Comparison of ENCODE assay signal across 1 cellular context in the genomic region with DNA sequence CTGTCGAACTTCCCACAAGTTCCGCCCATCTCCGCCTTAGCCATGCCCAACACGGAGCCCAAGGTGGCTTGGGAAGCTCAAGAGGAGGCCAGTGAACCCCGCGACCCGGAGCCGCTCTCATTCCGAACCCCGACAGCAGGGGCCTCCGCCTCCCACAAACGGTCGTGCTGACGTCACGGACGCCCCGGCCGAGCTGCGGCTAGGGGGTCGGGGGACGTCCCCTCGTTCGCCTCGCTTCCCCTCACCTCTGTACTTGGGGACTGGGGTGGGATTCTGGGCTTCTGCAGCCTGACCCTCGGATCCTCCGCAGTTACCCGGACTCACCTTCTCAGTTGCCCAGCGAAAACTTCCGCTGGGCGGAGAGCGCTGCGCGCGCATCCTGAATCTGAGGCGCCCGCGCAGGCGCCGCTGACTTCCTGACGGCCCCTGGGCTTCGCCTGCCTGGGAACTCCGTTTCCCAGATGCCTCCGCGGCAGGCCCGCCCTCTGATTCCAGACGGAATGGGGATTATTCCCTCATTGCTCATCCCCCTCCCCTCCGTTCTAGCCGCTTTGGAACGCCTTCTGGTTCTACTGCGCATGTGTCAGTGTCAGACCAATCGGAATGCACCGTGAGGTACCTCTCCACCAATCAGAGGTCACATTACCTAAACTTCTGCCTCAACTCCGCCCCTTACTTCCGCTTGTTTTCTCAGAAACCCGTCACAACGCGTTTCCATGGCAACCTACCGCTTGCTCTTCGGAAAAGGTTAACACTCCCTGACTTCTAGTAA.
TF ChIP-seq lines count a peak whose summit lies in the region.

TSS of gene VRK3 (minus strand) at position 351 of the 772 bp plus-strand sequence. CDS start 9,210 bp downstream, outside the sequence.

TF ChIP-seq in HepG2, 621 proteins besides CTCF, POLR2A, EP300 and RAD21 (continued from another document and continues in another):
- TF ChIP-seq ARID3A (IDR thresholded peaks at IDR 0.05; ENCODE audit: low read depth, low read length) (peak; percentile 49; the same call in 1 of the 2 replicates), SMARCC2 (IDR thresholded peaks at IDR 0.05) (no peak), ZNF792 (CRISPR knock-in tag; IDR thresholded peaks at IDR 0.05) (no peak), PITX1 (CRISPR knock-in tag; IDR thresholded peaks at IDR 0.05) (0 out of 2 replicates have a peak, but pooled peaks have one; percentile 44), HHEX (CRISPR knock-in tag; IDR thresholded peaks at IDR 0.05) (no peak), SP5 (CRISPR knock-in tag; IDR thresholded peaks at IDR 0.05; ENCODE audit: borderline replicate concordance, low read depth) (peak; percentile 55; the same call in 1 of the 2 replicates), ZNF121 (CRISPR knock-in tag; IDR thresholded peaks at IDR 0.05) (no peak), HMGA1 (CRISPR knock-in tag; conservative IDR thresholded peaks at IDR 0.05) (no peak), ARHGAP35 (CRISPR knock-in tag; IDR thresholded peaks at IDR 0.05; ENCODE audit: borderline replicate concordance) (no peak; the same call in 1 of the 2 replicates), ZNF782 (CRISPR knock-in tag; IDR thresholded peaks at IDR 0.05; ENCODE audit: borderline replicate concordance) (no peak), ZNF460 (CRISPR knock-in tag; IDR thresholded peaks at IDR 0.05; ENCODE audit: borderline replicate concordance) (no peak), ZNF552 (CRISPR knock-in tag; IDR thresholded peaks at IDR 0.05; ENCODE audit: borderline replicate concordance) (peak; percentile 53; the same call in 1 of the 2 replicates), ZNF513 (CRISPR knock-in tag; conservative IDR thresholded peaks at IDR 0.05) (no peak), ZNF605 (CRISPR knock-in tag; IDR thresholded peaks at IDR 0.05) (no peak), ZBTB20 (CRISPR knock-in tag; IDR thresholded peaks at IDR 0.05; ENCODE audit: borderline replicate concordance, low read depth) (peak; percentile 45; the same call in 1 of the 2 replicates), ZNF713 (CRISPR knock-in tag; IDR thresholded peaks at IDR 0.05) (no peak), MBNL3 (CRISPR knock-in tag; conservative IDR thresholded peaks at IDR 0.05) (no peak), ZSCAN21 (CRISPR knock-in tag; IDR thresholded peaks at IDR 0.05; ENCODE audit: borderline replicate concordance) (no peak), ZZZ3 (CRISPR knock-in tag; IDR thresholded peaks at IDR 0.05; ENCODE audit: borderline replicate concordance) (no peak), TCF12 (IDR thresholded peaks at IDR 0.05) (no peak), TCF12 (CRISPR knock-in tag; IDR thresholded peaks at IDR 0.05) (peak; percentile 55; the same call in 1 of the 2 replicates), ZBTB8A (CRISPR knock-in tag; IDR thresholded peaks at IDR 0.05; ENCODE audit: borderline replicate concordance, low read depth) (no peak), MBD4 (IDR thresholded peaks at IDR 0.05; ENCODE audit: borderline replicate concordance, low read length) (no peak), MTF1 (CRISPR knock-in tag; IDR thresholded peaks at IDR 0.05) (no peak), GTF3A (CRISPR knock-in tag; conservative IDR thresholded peaks at IDR 0.05) (no peak), PBX3 (CRISPR knock-in tag; IDR thresholded peaks at IDR 0.05; ENCODE audit: borderline replicate concordance) (no peak), MAZ (IDR thresholded peaks at IDR 0.05; ENCODE audit: borderline replicate concordance, low read depth, low read length) (peak; percentile 83), MAZ (CRISPR knock-in tag; IDR thresholded peaks at IDR 0.05; ENCODE audit: low read depth) (no peak), ESRRA (CRISPR knock-in tag; IDR thresholded peaks at IDR 0.05; ENCODE audit: low read depth) (no peak), SATB2 (CRISPR knock-in tag; IDR thresholded peaks at IDR 0.05) (no peak), ZNF24 (IDR thresholded peaks at IDR 0.05) (no peak), HNRNPH1 (optimal IDR thresholded peaks at IDR 0.05; ENCODE audit: low read depth, low read length) (no peak), IRF1 (CRISPR knock-in tag; IDR thresholded peaks at IDR 0.05; ENCODE audit: low read depth) (no peak), SP1 (IDR thresholded peaks at IDR 0.05) (no peak), SP1 (CRISPR knock-in tag; IDR thresholded peaks at IDR 0.05) (no peak; the same call in 1 of the 2 replicates), AKAP8 (CRISPR knock-in tag; IDR thresholded peaks at IDR 0.05) (no peak), TP53 (CRISPR knock-in tag; conservative IDR thresholded peaks at IDR 0.05) (no peak), AGO2 (optimal IDR thresholded peaks at IDR 0.05; ENCODE audit: low read depth, low read length) (peak; percentile 38), TAF1 (CRISPR knock-in tag; IDR thresholded peaks at IDR 0.05) (peak; percentile 68), ZNF816 (CRISPR knock-in tag; IDR thresholded peaks at IDR 0.05; ENCODE audit: borderline replicate concordance) (no peak)
- TF ChIP-seq, protein P1, sequence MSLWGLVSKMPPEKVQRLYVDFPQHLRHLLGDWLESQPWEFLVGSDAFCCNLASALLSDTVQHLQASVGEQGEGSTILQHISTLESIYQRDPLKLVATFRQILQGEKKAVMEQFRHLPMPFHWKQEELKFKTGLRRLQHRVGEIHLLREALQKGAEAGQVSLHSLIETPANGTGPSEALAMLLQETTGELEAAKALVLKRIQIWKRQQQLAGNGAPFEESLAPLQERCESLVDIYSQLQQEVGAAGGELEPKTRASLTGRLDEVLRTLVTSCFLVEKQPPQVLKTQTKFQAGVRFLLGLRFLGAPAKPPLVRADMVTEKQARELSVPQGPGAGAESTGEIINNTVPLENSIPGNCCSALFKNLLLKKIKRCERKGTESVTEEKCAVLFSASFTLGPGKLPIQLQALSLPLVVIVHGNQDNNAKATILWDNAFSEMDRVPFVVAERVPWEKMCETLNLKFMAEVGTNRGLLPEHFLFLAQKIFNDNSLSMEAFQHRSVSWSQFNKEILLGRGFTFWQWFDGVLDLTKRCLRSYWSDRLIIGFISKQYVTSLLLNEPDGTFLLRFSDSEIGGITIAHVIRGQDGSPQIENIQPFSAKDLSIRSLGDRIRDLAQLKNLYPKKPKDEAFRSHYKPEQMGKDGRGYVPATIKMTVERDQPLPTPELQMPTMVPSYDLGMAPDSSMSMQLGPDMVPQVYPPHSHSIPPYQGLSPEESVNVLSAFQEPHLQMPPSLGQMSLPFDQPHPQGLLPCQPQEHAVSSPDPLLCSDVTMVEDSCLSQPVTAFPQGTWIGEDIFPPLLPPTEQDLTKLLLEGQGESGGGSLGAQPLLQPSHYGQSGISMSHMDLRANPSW (CRISPR knock-in tag; IDR thresholded peaks at IDR 0.05; ENCODE audit: borderline replicate concordance) = no peak
- TF ChIP-seq, protein P2, sequence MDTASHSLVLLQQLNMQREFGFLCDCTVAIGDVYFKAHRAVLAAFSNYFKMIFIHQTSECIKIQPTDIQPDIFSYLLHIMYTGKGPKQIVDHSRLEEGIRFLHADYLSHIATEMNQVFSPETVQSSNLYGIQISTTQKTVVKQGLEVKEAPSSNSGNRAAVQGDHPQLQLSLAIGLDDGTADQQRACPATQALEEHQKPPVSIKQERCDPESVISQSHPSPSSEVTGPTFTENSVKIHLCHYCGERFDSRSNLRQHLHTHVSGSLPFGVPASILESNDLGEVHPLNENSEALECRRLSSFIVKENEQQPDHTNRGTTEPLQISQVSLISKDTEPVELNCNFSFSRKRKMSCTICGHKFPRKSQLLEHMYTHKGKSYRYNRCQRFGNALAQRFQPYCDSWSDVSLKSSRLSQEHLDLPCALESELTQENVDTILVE (CRISPR knock-in tag; IDR thresholded peaks at IDR 0.05) = peak; percentile 9; the same call in 1 of the 2 replicates
- TF ChIP-seq, protein P3, sequence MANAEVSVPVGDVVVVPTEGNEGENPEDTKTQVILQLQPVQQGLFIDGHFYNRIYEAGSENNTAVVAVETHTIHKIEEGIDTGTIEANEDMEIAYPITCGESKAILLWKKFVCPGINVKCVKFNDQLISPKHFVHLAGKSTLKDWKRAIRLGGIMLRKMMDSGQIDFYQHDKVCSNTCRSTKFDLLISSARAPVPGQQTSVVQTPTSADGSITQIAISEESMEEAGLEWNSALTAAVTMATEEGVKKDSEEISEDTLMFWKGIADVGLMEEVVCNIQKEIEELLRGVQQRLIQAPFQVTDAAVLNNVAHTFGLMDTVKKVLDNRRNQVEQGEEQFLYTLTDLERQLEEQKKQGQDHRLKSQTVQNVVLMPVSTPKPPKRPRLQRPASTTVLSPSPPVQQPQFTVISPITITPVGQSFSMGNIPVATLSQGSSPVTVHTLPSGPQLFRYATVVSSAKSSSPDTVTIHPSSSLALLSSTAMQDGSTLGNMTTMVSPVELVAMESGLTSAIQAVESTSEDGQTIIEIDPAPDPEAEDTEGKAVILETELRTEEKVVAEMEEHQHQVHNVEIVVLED (CRISPR knock-in tag; IDR thresholded peaks at IDR 0.05; ENCODE audit: borderline replicate concordance) = no peak
- TF ChIP-seq, protein P4, sequence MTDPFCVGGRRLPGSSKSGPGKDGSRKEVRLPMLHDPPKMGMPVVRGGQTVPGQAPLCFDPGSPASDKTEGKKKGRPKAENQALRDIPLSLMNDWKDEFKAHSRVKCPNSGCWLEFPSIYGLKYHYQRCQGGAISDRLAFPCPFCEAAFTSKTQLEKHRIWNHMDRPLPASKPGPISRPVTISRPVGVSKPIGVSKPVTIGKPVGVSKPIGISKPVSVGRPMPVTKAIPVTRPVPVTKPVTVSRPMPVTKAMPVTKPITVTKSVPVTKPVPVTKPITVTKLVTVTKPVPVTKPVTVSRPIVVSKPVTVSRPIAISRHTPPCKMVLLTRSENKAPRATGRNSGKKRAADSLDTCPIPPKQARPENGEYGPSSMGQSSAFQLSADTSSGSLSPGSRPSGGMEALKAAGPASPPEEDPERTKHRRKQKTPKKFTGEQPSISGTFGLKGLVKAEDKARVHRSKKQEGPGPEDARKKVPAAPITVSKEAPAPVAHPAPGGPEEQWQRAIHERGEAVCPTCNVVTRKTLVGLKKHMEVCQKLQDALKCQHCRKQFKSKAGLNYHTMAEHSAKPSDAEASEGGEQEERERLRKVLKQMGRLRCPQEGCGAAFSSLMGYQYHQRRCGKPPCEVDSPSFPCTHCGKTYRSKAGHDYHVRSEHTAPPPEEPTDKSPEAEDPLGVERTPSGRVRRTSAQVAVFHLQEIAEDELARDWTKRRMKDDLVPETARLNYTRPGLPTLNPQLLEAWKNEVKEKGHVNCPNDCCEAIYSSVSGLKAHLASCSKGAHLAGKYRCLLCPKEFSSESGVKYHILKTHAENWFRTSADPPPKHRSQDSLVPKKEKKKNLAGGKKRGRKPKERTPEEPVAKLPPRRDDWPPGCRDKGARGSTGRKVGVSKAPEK (CRISPR knock-in tag; IDR thresholded peaks at IDR 0.05; ENCODE audit: borderline replicate concordance) = no peak
- TF ChIP-seq, protein P5, sequence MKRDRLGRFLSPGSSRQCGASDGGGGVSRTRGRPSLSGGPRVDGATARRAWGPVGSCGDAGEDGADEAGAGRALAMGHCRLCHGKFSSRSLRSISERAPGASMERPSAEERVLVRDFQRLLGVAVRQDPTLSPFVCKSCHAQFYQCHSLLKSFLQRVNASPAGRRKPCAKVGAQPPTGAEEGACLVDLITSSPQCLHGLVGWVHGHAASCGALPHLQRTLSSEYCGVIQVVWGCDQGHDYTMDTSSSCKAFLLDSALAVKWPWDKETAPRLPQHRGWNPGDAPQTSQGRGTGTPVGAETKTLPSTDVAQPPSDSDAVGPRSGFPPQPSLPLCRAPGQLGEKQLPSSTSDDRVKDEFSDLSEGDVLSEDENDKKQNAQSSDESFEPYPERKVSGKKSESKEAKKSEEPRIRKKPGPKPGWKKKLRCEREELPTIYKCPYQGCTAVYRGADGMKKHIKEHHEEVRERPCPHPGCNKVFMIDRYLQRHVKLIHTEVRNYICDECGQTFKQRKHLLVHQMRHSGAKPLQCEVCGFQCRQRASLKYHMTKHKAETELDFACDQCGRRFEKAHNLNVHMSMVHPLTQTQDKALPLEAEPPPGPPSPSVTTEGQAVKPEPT (CRISPR knock-in tag; IDR thresholded peaks at IDR 0.05; ENCODE audit: low read depth) = 0 out of 2 replicates have a peak, but pooled peaks have one; percentile 55
- TF ChIP-seq, protein P6, sequence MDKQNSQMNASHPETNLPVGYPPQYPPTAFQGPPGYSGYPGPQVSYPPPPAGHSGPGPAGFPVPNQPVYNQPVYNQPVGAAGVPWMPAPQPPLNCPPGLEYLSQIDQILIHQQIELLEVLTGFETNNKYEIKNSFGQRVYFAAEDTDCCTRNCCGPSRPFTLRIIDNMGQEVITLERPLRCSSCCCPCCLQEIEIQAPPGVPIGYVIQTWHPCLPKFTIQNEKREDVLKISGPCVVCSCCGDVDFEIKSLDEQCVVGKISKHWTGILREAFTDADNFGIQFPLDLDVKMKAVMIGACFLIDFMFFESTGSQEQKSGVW (CRISPR knock-in tag; IDR thresholded peaks at IDR 0.05; ENCODE audit: borderline replicate concordance) = no peak
